ENCODE assay signal across 21 cellular contexts in genomic region chr2:226585130-226585561, GRCh38.
DNase-seq lines count a peak whose midpoint lies in the region; ATAC-seq, FAIRE-seq and TF ChIP-seq lines count a peak whose summit lies in the region.
"Had no signal": no experiment of that assay in that cellular context is flagged by ENCODE, and none has a peak within 500 bp of the region (broad histone marks: within the 10 kb centered on the region; RNA-seq: fewer than 3 reads in every experiment).

No MANE protein-coding gene starts in this region.

- WGBS in A549 (ENCODE audit: missing lambda C conversion rate), result 73% methylated on average over 1 of the region's 1 CpG
- WGBS in psoas muscle, 3 donors, result 78 to 91% (median 87%) methylated on average over 1 of the region's 1 CpG

- peaks cover 31% of the 10 kb centered on the region for H3K9me3 ChIP-seq in A549
- H3K9me3 ChIP-seq in Panc1 (ENCODE audit: control insufficient read depth, insufficient read depth, low read depth, low read length), result no peaks in the 10 kb centered on the region
- no peaks in the 10 kb centered on the region for H3K9me3 ChIP-seq in neural progenitor cell (ENCODE audit: low read depth)
- H3K9me3 ChIP-seq in psoas muscle, result peaks cover 29% of the 10 kb centered on the region

- CTCF ChIA-PET in A549 (lab: Yijun Ruan, JAX), result no interaction called here
- CTCF ChIA-PET in Panc1 (lab: Charles Lee), result no interaction called here

- H3K79me2 ChIP-seq in neural progenitor cell (ENCODE audit: low read depth), result no peaks in the 10 kb centered on the region

- no peak for TF ChIP-seq EP300 in A549 (IDR thresholded peaks at IDR 0.05)

- DNase-seq in A549 (ENCODE audit: low read depth in 1 of 2, low spot score in 1 of 2), result no peak
- no peak for DNase-seq in Panc1 (ENCODE audit: low read depth, low spot score)
- DNase-seq in neural progenitor cell (ENCODE audit: low spot score), result no peak
- no peak for DNase-seq in psoas muscle
- no peak for DNase-seq in H4 (ENCODE audit: low spot score)
- no peak for DNase-seq in RKO (ENCODE audit: low spot score)
- DNase-seq: Calu3; CD4-positive, alpha-beta memory T cell; DMS53; EL; GM23248; NCI-H1417; NCI-H187; NCI-H2107; NCI-H2227 treated with DMSO at 0.1 percent for 48 hours; NCI-H510A treated with DMSO at 0.1 percent for 48 hours had no signal

- peaks cover 2% of the 10 kb centered on the region for H3K36me3 Mint-ChIP-seq in neural progenitor cell
- H3K36me3 Mint-ChIP-seq: CD4-positive, alpha-beta memory T cell had no signal

- intact Hi-C loops in Panc1 (cut with micrococcal nuclease; ENCODE audit: unreplicated experiment) (no loop called here), psoas muscle (cut with DNase I) (no loop called here)

- no peak for TF ChIP-seq CTCF in A549 (IDR thresholded peaks at IDR 0.05)
- no peak for TF ChIP-seq CTCF in Panc1 (IDR thresholded peaks at IDR 0.05)
- no peak for TF ChIP-seq CTCF in neural progenitor cell (IDR thresholded peaks at IDR 0.05)
- no peak for TF ChIP-seq CTCF in psoas muscle (IDR thresholded peaks at IDR 0.05)

- H4K20me1 ChIP-seq in neural progenitor cell (ENCODE audit: low read depth), result no peaks in the 10 kb centered on the region

- H3K27ac ChIP-seq in A549 (peak overlapping the region; percentile 63 to 83; a peak in 4 of 6 replicates), Panc1 (ENCODE audit: low read length) (0 out of 2 replicates have a peak overlapping the region, but pooled peaks have one; percentile 5), neural progenitor cell (no peak overlapping the region), psoas muscle (no peak overlapping the region)
- H3K27ac ChIP-seq: GM23248, KMS-11 had no signal

- peaks cover 3% of the 10 kb centered on the region for H3K9me3 Mint-ChIP-seq in neural progenitor cell

- peaks cover 2% of the 10 kb centered on the region for H3K27me3 Mint-ChIP-seq in neural progenitor cell (ENCODE audit: insufficient read depth, low read depth)

- peak overlapping the region; percentile 42 for H3K27ac Mint-ChIP-seq in neural progenitor cell
- H3K27ac Mint-ChIP-seq: CD4-positive, alpha-beta memory T cell had no signal

- no peak overlapping the region for H3K4me3 Mint-ChIP-seq in neural progenitor cell
- H3K4me3 Mint-ChIP-seq: CD4-positive, alpha-beta memory T cell had no signal

- H3K36me3 ChIP-seq in Panc1 (ENCODE audit: control insufficient read depth, insufficient read depth, low read length) (no peaks in the 10 kb centered on the region), neural progenitor cell (no peaks in the 10 kb centered on the region), psoas muscle (ENCODE audit: insufficient read depth in 1 of 2, low read depth in 1 of 2) (no peaks in the 10 kb centered on the region)

- ATAC-seq in A549, result no peak
- ATAC-seq in Panc1, result no peak
- ATAC-seq in esophagus mucosa, result peak; percentile 62
- ATAC-seq in psoas muscle, result no peak
- ATAC-seq: GM12878, Right ventricle myocardium inferior had no signal

- TF ChIP-seq RAD21 in A549 (conservative IDR thresholded peaks at IDR 0.05 in 1 of 2, IDR thresholded peaks at IDR 0.05 in 1 of 2), result no peak

- H3K9ac ChIP-seq in neural progenitor cell, result no peak overlapping the region
- H3K9ac ChIP-seq: GM23248, KMS-11 had no signal

- FAIRE-seq in A549 (lab: Jason Lieb, UNC), result no peak
- FAIRE-seq: GM12878, GM19239 had no signal

- no peak for TF ChIP-seq POLR2A in A549 (IDR thresholded peaks at IDR 0.05; ENCODE audit: low read length)

- no peaks in the 10 kb centered on the region for H3F3A ChIP-seq in neural progenitor cell (ENCODE audit: low read depth)

- no peak overlapping the region for H2AFZ ChIP-seq in neural progenitor cell (replicated peaks)

- BruUV-seq in Panc1 (replicated peaks; lab: Mats Ljungman, UMichigan), result no TSS peak

- no peak overlapping the region for H3K4me2 ChIP-seq in A549
- no peak overlapping the region for H3K4me2 ChIP-seq in neural progenitor cell
- H3K4me2 ChIP-seq: KMS-11 had no signal

- in situ Hi-C loops in Panc1 (cut with HindIII; ENCODE audit: low pct_unique_long_range_greater_than_20kb, low sequenced_read_pairs), result no loop called here

- H3K4me3 ChIP-seq in A549 (no peak overlapping the region), Panc1 (ENCODE audit: low read depth in 2 of 2, low read length in 2 of 2) (no peak overlapping the region), neural progenitor cell (no peak overlapping the region), psoas muscle (no peak overlapping the region)
- H3K4me3 ChIP-seq: GM12878, GM23248 had no signal

- H3K4me1 ChIP-seq in A549 (peaks cover 33% of the 10 kb centered on the region), Panc1 (ENCODE audit: control insufficient read depth, insufficient read depth, low read length) (peaks cover 6% of the 10 kb centered on the region; the same call in 1 of the 2 replicates), neural progenitor cell (no peaks in the 10 kb centered on the region), psoas muscle (peaks cover 7% of the 10 kb centered on the region)

- H3K4me1 Mint-ChIP-seq in neural progenitor cell, result peaks cover 4% of the 10 kb centered on the region

- POLR2A ChIA-PET in A549 (lab: Yijun Ruan, JAX) (no interaction called here), Panc1 (lab: Charles Lee) (no interaction called here)

- H3K27me3 ChIP-seq in Panc1 (ENCODE audit: control insufficient read depth, insufficient read depth, low read length) (no peaks in the 10 kb centered on the region), neural progenitor cell (no peaks in the 10 kb centered on the region), psoas muscle (ENCODE audit: insufficient read depth in 3 of 3, low read length in 2 of 3) (no peaks in the 10 kb centered on the region)

TF ChIP-seq in A549, 52 proteins besides CTCF, POLR2A, EP300 and RAD21:
- no peak for TF ChIP-seq KDM1A (IDR thresholded peaks at IDR 0.05; ENCODE audit: low read depth)
- no peak for TF ChIP-seq ELK1 (IDR thresholded peaks at IDR 0.05; ENCODE audit: low read depth, low read length)
- TF ChIP-seq MAFK (IDR thresholded peaks at IDR 0.05; ENCODE audit: partially characterized antibody), result no peak
- no peak for TF ChIP-seq BCL3 (IDR thresholded peaks at IDR 0.05)
- TF ChIP-seq ZNF302 (CRISPR knock-in tag; IDR thresholded peaks at IDR 0.05), result no peak
- no peak for TF ChIP-seq RCOR1 (IDR thresholded peaks at IDR 0.05; ENCODE audit: low read depth, low read length)
- TF ChIP-seq CEBPB (IDR thresholded peaks at IDR 0.05), result no peak
- TF ChIP-seq PBX3 (IDR thresholded peaks at IDR 0.05), result no peak
- no peak for TF ChIP-seq HEYL (CRISPR knock-in tag; IDR thresholded peaks at IDR 0.05)
- no peak for TF ChIP-seq BHLHE40 (IDR thresholded peaks at IDR 0.05; ENCODE audit: low read depth, low read length)
- TF ChIP-seq RFX5 (IDR thresholded peaks at IDR 0.05), result no peak
- TF ChIP-seq FOSB (CRISPR knock-in tag; IDR thresholded peaks at IDR 0.05), result no peak
- no peak for TF ChIP-seq USF2 (IDR thresholded peaks at IDR 0.05)
- TF ChIP-seq RARB (CRISPR knock-in tag; IDR thresholded peaks at IDR 0.05), result no peak
- TF ChIP-seq RNF2 (IDR thresholded peaks at IDR 0.05; ENCODE audit: borderline replicate concordance, low read depth), result no peak
- no peak for TF ChIP-seq MAX (IDR thresholded peaks at IDR 0.05)
- no peak for TF ChIP-seq E2F6 (IDR thresholded peaks at IDR 0.05; ENCODE audit: borderline replicate concordance, low read depth)
TF ChIP-seq in A549: peak in this region for 0.

Comparison
In these comparisons a context has a peak if more than half of its experiments do, and no peak if none do; other contexts are left out.
1. H3K27ac ChIP-seq: peak in A549 (2 of 2) and Panc1 (single experiment); none in neural progenitor cell (single experiment) and psoas muscle (single experiment).